Comparison of ENCODE assay signal across 8 cellular contexts in genomic region chr2:174681099-174681982, GRCh38.
DNase-seq lines count a peak whose midpoint lies in the region; ATAC-seq and TF ChIP-seq lines count a peak whose summit lies in the region.

No MANE protein-coding gene starts in this region.

- no peak for TF ChIP-seq CTCF in brain microvascular endothelial cell (IDR thresholded peaks at IDR 0.05; ENCODE audit: low read depth, low read length, missing control alignments)
- no peak for TF ChIP-seq CTCF in suprapubic skin (IDR thresholded peaks at IDR 0.05)

- H3K27ac ChIP-seq in CD4-positive, CD25-positive, alpha-beta regulatory T cell (ENCODE audit: insufficient read depth, low read length, poor library complexity, severe bottlenecking), result peak overlapping the region; percentile 60
- H3K27ac ChIP-seq in HUES48 (ENCODE audit: low read depth, low read length), result no peak overlapping the region
- H3K27ac ChIP-seq in brain microvascular endothelial cell, result peak overlapping the region; percentile 61
- H3K27ac ChIP-seq in suprapubic skin, result peak overlapping the region; percentile 91

- H3K4me1 ChIP-seq in CD4-positive, CD25-positive, alpha-beta regulatory T cell (ENCODE audit: control insufficient read depth, insufficient read depth, low read length, poor library complexity, severe bottlenecking), result peaks cover 20% of the 10 kb centered on the region
- peaks cover 13% of the 10 kb centered on the region for H3K4me1 ChIP-seq in HUES48 (ENCODE audit: control insufficient read depth, insufficient read depth, low read length)
- peaks cover 26% of the 10 kb centered on the region for H3K4me1 ChIP-seq in suprapubic skin

- no peaks in the 10 kb centered on the region for H3K9me3 Mint-ChIP-seq in CD4-positive, CD25-positive, alpha-beta regulatory T cell

- no peaks in the 10 kb centered on the region for H3K27me3 ChIP-seq in CD4-positive, CD25-positive, alpha-beta regulatory T cell (ENCODE audit: control insufficient read depth, insufficient read depth, low read length)
- H3K27me3 ChIP-seq in HUES48 (ENCODE audit: control insufficient read depth, insufficient read depth, low read length), result peaks cover 50% of the 10 kb centered on the region
- H3K27me3 ChIP-seq in brain microvascular endothelial cell (replicated peaks), result no peaks in the 10 kb centered on the region
- H3K27me3 ChIP-seq in suprapubic skin, result no peaks in the 10 kb centered on the region

- in situ Hi-C loops in brain microvascular endothelial cell (cut with HindIII; ENCODE audit: low pct_ligation_motif_present, low sequenced_read_pairs), result loop anchor here (25.0 kb wide), 1 partner anchor 94 kb away; the partner anchor contains the start of gene WIPF1

- H3K27ac Mint-ChIP-seq in CD4-positive, CD25-positive, alpha-beta regulatory T cell, result peak overlapping the region; percentile 85 to 93 (median 87)

- H3K27me3 Mint-ChIP-seq in CD4-positive, CD25-positive, alpha-beta regulatory T cell, result peaks cover 5% of the 10 kb centered on the region

- H3K9ac ChIP-seq in HUES48 (ENCODE audit: low read depth, low read length), result no peak overlapping the region

- 44% methylated on average over 16 of the region's 17 CpGs for WGBS in suprapubic skin

- peak overlapping the region; percentile 80 for H3K4me3 ChIP-seq in CD4-positive, CD25-positive, alpha-beta regulatory T cell (ENCODE audit: low read depth, low read length)
- H3K4me3 ChIP-seq in HUES48 (ENCODE audit: low read depth, low read length), result peak overlapping the region; percentile 74
- peak overlapping the region; percentile 80 for H3K4me3 ChIP-seq in brain microvascular endothelial cell (ENCODE audit: low read depth, low read length)
- peak overlapping the region; percentile 90 for H3K4me3 ChIP-seq in suprapubic skin

- TF ChIP-seq POLR2A in suprapubic skin (IDR thresholded peaks at IDR 0.05), result no peak

- intact Hi-C loops in left colon (cut with DNase I, micrococcal nuclease), result loop anchor here in 1 of 2 donors (10.0 kb wide), 1 partner anchor 107 kb away; no protein-coding TSS in a partner anchor

- H3K36me3 ChIP-seq in CD4-positive, CD25-positive, alpha-beta regulatory T cell (ENCODE audit: control insufficient read depth, insufficient read depth, low read length), result no peaks in the 10 kb centered on the region
- no peaks in the 10 kb centered on the region for H3K36me3 ChIP-seq in HUES48 (ENCODE audit: control insufficient read depth, insufficient read depth, low read length)
- no peaks in the 10 kb centered on the region for H3K36me3 ChIP-seq in brain microvascular endothelial cell (replicated peaks)
- no peaks in the 10 kb centered on the region for H3K36me3 ChIP-seq in suprapubic skin

- DNase-seq in CD4-positive, CD25-positive, alpha-beta regulatory T cell, result no peak
- DNase-seq in brain microvascular endothelial cell (no peak), left colon (no peak), suprapubic skin (ENCODE audit: low spot score in 2 of 2) (no peak), AML-193 (lab: John Stamatoyannopoulos, UW) (no peak), middle frontal gyrus (ENCODE audit: extremely low spot score, low spot score) (no peak)

- no peaks in the 10 kb centered on the region for H3K9me3 ChIP-seq in CD4-positive, CD25-positive, alpha-beta regulatory T cell (ENCODE audit: control insufficient read depth in 2 of 2, low read length in 2 of 2)
- H3K9me3 ChIP-seq in HUES48 (ENCODE audit: control insufficient read depth, insufficient read depth, low read length), result no peaks in the 10 kb centered on the region
- H3K9me3 ChIP-seq in suprapubic skin, result no peaks in the 10 kb centered on the region

- no peak for TF ChIP-seq EP300 in suprapubic skin (IDR thresholded peaks at IDR 0.05)

- H3K36me3 Mint-ChIP-seq in CD4-positive, CD25-positive, alpha-beta regulatory T cell, result no peaks in the 10 kb centered on the region

- peak overlapping the region; percentile 91 to 95 (median 93) for H3K4me3 Mint-ChIP-seq in CD4-positive, CD25-positive, alpha-beta regulatory T cell

- peaks cover 33 to 65% (median 42%) of the 10 kb centered on the region in 4 donors for H3K4me1 Mint-ChIP-seq in CD4-positive, CD25-positive, alpha-beta regulatory T cell

- no peak for ATAC-seq in CD4-positive, CD25-positive, alpha-beta regulatory T cell (ENCODE audit: low read depth in 2 of 2)
- ATAC-seq in left colon (peak; percentile 82), HG02759 (IDR thresholded peaks at IDR 0.05; ENCODE audit: unreplicated experiment) (no peak)
